In genomic region chr2:102422910-102423309, GRCh38 we compare ENCODE assay signal across 19 cellular contexts. TPM values are rescaled to one million over a fixed set of nuclear protein-coding genes. Genes with fewer than 3 reads are reported as not detected.
DNase-seq lines count a peak whose midpoint lies in the region; ATAC-seq and TF ChIP-seq lines count a peak whose summit lies in the region.
"Had no signal": no experiment of that assay in that cellular context is flagged by ENCODE, and none has a peak within 500 bp of the region (broad histone marks: within the 10 kb centered on the region; RNA-seq: fewer than 3 reads in every experiment).

IL18RAP (plus strand) TSS chr2:102423160; CDS start chr2:102423278, 118 bp downstream.

- H3K27ac ChIP-seq in CD4-positive, alpha-beta memory T cell (ENCODE audit: low read depth, low read length), result no peak within 1 kb of the TSS
- H3K27ac ChIP-seq: testis had no signal

- TF ChIP-seq CTCF in Loucy (conservative IDR thresholded peaks at IDR 0.05; ENCODE audit: low read length), result no peak
- no peak for TF ChIP-seq CTCF in natural killer cell (IDR thresholded peaks at IDR 0.05)

- H3F3A ChIP-seq in Loucy (ENCODE audit: low read depth), result peaks cover 10% of the 10 kb centered on the region

- H3K36me3 Mint-ChIP-seq in CD4-positive, alpha-beta memory T cell, result no peaks in the 10 kb centered on the region
- H3K36me3 Mint-ChIP-seq in activated T-helper 17 cell treated with anti-CD3 and anti-CD28 coated beads, Interleukin-2, amount 50 U/mL, for 72 hours (ENCODE audit: low read depth), result peaks cover 9% of the 10 kb centered on the region
- peaks cover 41% of the 10 kb centered on the region for H3K36me3 Mint-ChIP-seq in natural killer cell

- no peaks in the 10 kb centered on the region for H3K36me3 ChIP-seq in CD4-positive, alpha-beta memory T cell (ENCODE audit: insufficient read depth, low read length)
- H3K36me3 ChIP-seq in Loucy (ENCODE audit: insufficient read depth, low read length), result no peaks in the 10 kb centered on the region

- POLR2A ChIA-PET in CD4-positive, alpha-beta memory T cell (lab: Charles Lee; ENCODE audit: partially characterized antibody), result interaction anchor here (1.8 kb wide), 1 partner anchor 67 kb away, joined by 5 read pairs; the partner anchor contains the start of gene IL18R1

- no peaks in the 10 kb centered on the region for H3K9me3 ChIP-seq in CD4-positive, alpha-beta memory T cell (ENCODE audit: control insufficient read depth in 1 of 2, low read length in 2 of 2)
- H3K9me3 ChIP-seq in Loucy (ENCODE audit: insufficient read depth, low read depth, low read length), result peaks cover 2% of the 10 kb centered on the region; the same call in 1 of the 2 replicates
- H3K9me3 ChIP-seq: testis had no signal

- peaks cover 3% of the 10 kb centered on the region for H4K20me1 ChIP-seq in Loucy (ENCODE audit: insufficient read depth, low read length, poor library complexity, severe bottlenecking)

- H3K27ac Mint-ChIP-seq in CD4-positive, alpha-beta memory T cell, result peak within 1 kb of the TSS; percentile 32 to 90 (median 78)
- peak within 1 kb of the TSS; percentile 48 for H3K27ac Mint-ChIP-seq in activated T-helper 17 cell treated with anti-CD3 and anti-CD28 coated beads, Interleukin-2, amount 50 U/mL, for 72 hours
- H3K27ac Mint-ChIP-seq in natural killer cell, result peak within 1 kb of the TSS in 1 of 2 donors; percentile 93
- H3K27ac Mint-ChIP-seq: activated B cell treated with CpG ODN at 0.5 μM for 24 hours, H9 had no signal

- peaks cover 65% of the 10 kb centered on the region for H3K4me1 ChIP-seq in CD4-positive, alpha-beta memory T cell (ENCODE audit: insufficient read depth, low read length)
- H3K4me1 ChIP-seq in Loucy (ENCODE audit: insufficient read depth, low read length, poor library complexity, severe bottlenecking), result peaks cover 88% of the 10 kb centered on the region
- H3K4me1 ChIP-seq: testis had no signal

- ATAC-seq in activated T-helper 17 cell treated with anti-CD3 and anti-CD28 coated beads, Interleukin-2, amount 50 U/mL, for 72 hours (replicated peaks), result peak; percentile 17
- peak; percentile 37 to 67 (median 41) for ATAC-seq in natural killer cell
- ATAC-seq: Panc1, sciatic nerve had no signal

- peak within 1 kb of the TSS; percentile 96 for H3K9ac ChIP-seq in Loucy (ENCODE audit: low read depth, low read length, poor library complexity, severe bottlenecking)

- H3K4me2 ChIP-seq in Loucy (ENCODE audit: low read depth, low read length, poor library complexity, severe bottlenecking), result peak within 1 kb of the TSS; percentile 98

- CTCF ChIA-PET in CD4-positive, alpha-beta memory T cell (lab: Charles Lee; ENCODE audit: partially characterized antibody), result interaction anchor here (0.7 to 1.8 kb wide), 4 partner anchors 9 to 403 kb away, joined by 3 to 5 read pairs (median 4); no protein-coding TSS in a partner anchor

- DNase-seq in CD4-positive, alpha-beta memory T cell, result no peak
- DNase-seq in natural killer cell (no peak), NCI-H526 (lab: John Stamatoyannopoulos, UW) (no peak), RPMI8226 (no peak), MV-4-11 (lab: John Stamatoyannopoulos, UW) (no peak)
- DNase-seq: activated B cell treated with CpG ODN at 0.5 μM for 24 hours; activated CD8-positive, alpha-beta memory T cell treated with anti-CD3 and anti-CD28 coated beads, Interleukin-2, amount 50 U/mL, for 4 hours; effector CD8-positive, alpha-beta T cell; H9; hypothalamus; NCI-H2107; NCI-H69; stimulated activated CD4-positive, alpha-beta T cell treated with anti-CD3 and anti-CD28 coated beads, Interleukin-2, amount 100 ng/mL, for 24 hours; testis had no signal

- H3K27me3 Mint-ChIP-seq in CD4-positive, alpha-beta memory T cell, result no peaks in the 10 kb centered on the region
- peaks cover 4% of the 10 kb centered on the region for H3K27me3 Mint-ChIP-seq in activated T-helper 17 cell treated with anti-CD3 and anti-CD28 coated beads, Interleukin-2, amount 50 U/mL, for 72 hours
- H3K27me3 Mint-ChIP-seq in natural killer cell (ENCODE audit: low read depth in 2 of 2), result no peaks in the 10 kb centered on the region
- H3K27me3 Mint-ChIP-seq: activated B cell treated with CpG ODN at 0.5 μM for 24 hours had no signal

- no peak within 1 kb of the TSS for H2AFZ ChIP-seq in Loucy (ENCODE audit: low read length)

- H3K4me1 Mint-ChIP-seq in CD4-positive, alpha-beta memory T cell, result peaks cover 43 to 85% (median 65%) of the 10 kb centered on the region in 4 donors
- peaks cover 47% of the 10 kb centered on the region for H3K4me1 Mint-ChIP-seq in activated T-helper 17 cell treated with anti-CD3 and anti-CD28 coated beads, Interleukin-2, amount 50 U/mL, for 72 hours
- H3K4me1 Mint-ChIP-seq in natural killer cell, result peaks cover 85 to 87% of the 10 kb centered on the region in 2 donors
- H3K4me1 Mint-ChIP-seq: H9 had no signal

- intact Hi-C loops in CD4-positive, alpha-beta memory T cell (cut with micrococcal nuclease), result no loop called here
- intact Hi-C loops in natural killer cell (cut with micrococcal nuclease), result no loop called here

- H3K4me3 ChIP-seq in CD4-positive, alpha-beta memory T cell (ENCODE audit: low read length in 2 of 2), result no peak within 1 kb of the TSS
- peak within 1 kb of the TSS; percentile 80 for H3K4me3 ChIP-seq in Loucy (ENCODE audit: low read length, poor library complexity, severe bottlenecking)
- H3K4me3 ChIP-seq: testis had no signal

- H3K9me2 ChIP-seq in Loucy (replicated peaks; ENCODE audit: low read depth, low read length), result no peaks in the 10 kb centered on the region

- H3K4me3 Mint-ChIP-seq in CD4-positive, alpha-beta memory T cell, result peak within 1 kb of the TSS; percentile 16 to 88 (median 79)
- peak within 1 kb of the TSS; percentile 78 for H3K4me3 Mint-ChIP-seq in activated T-helper 17 cell treated with anti-CD3 and anti-CD28 coated beads, Interleukin-2, amount 50 U/mL, for 72 hours
- H3K4me3 Mint-ChIP-seq in natural killer cell, result peak within 1 kb of the TSS; percentile 97
- H3K4me3 Mint-ChIP-seq: activated B cell treated with CpG ODN at 0.5 μM for 24 hours, H9 had no signal

- peaks cover 87% of the 10 kb centered on the region for H3K79me2 ChIP-seq in Loucy (ENCODE audit: insufficient read depth, low read length)

- no peaks in the 10 kb centered on the region for H3K27me3 ChIP-seq in CD4-positive, alpha-beta memory T cell (ENCODE audit: insufficient read depth, low read length)
- H3K27me3 ChIP-seq in Loucy (ENCODE audit: insufficient read depth, low read length, poor library complexity, severe bottlenecking), result no peaks in the 10 kb centered on the region
- H3K27me3 ChIP-seq: testis had no signal

- no peaks in the 10 kb centered on the region for H3K9me3 Mint-ChIP-seq in CD4-positive, alpha-beta memory T cell
- peaks cover under 1% of the 10 kb centered on the region for H3K9me3 Mint-ChIP-seq in activated T-helper 17 cell treated with anti-CD3 and anti-CD28 coated beads, Interleukin-2, amount 50 U/mL, for 72 hours
- no peaks in the 10 kb centered on the region for H3K9me3 Mint-ChIP-seq in natural killer cell
- H3K9me3 Mint-ChIP-seq: activated B cell treated with CpG ODN at 0.5 μM for 24 hours, H9 had no signal

RNA-seq across cellular contexts. Expression of gene IL18RAP, which starts in this region (rescaled TPM):
- 1 to 10 TPM; 4.2 to 6.5 TPM for total RNA-seq in CD4-positive, alpha-beta memory T cell
- polyA plus RNA-seq in CD4-positive, alpha-beta memory T cell, result 1 to 10 TPM in 1 of 2 donors, under 1 TPM in 1; 0.33 to 5.1 TPM
- 1 to 10 TPM; 3.7 to 5.6 TPM for total RNA-seq in activated T-helper 17 cell treated with anti-CD3 and anti-CD28 coated beads, Interleukin-2, amount 50 U/mL, for 72 hours
- total RNA-seq in natural killer cell, result 100 to 1,000 TPM; 136 to 309 (median 203) TPM
- total RNA-seq: H9, osteocyte had no signal

Comparison
In these comparisons a context has a peak if more than half of its experiments do, and no peak if none do; other contexts are left out.
1. RNA of gene IL18RAP (total RNA-seq): 136 to 309 TPM in natural killer cell; 4.2 to 6.5 TPM in CD4-positive, alpha-beta memory T cell and 3.7 to 5.6 TPM in activated T-helper 17 cell treated with anti-CD3 and anti-CD28 coated beads, Interleukin-2, amount 50 U/mL, for 72 hours; every median in the first group is over 10 times any median in the second.
2. Peak in every context shown above with its lines, with median percentiles within 50 percentile points of each other: H3K4me3 Mint-ChIP-seq.